ENCODE assay signal across 2 cellular contexts in the genomic region with DNA sequence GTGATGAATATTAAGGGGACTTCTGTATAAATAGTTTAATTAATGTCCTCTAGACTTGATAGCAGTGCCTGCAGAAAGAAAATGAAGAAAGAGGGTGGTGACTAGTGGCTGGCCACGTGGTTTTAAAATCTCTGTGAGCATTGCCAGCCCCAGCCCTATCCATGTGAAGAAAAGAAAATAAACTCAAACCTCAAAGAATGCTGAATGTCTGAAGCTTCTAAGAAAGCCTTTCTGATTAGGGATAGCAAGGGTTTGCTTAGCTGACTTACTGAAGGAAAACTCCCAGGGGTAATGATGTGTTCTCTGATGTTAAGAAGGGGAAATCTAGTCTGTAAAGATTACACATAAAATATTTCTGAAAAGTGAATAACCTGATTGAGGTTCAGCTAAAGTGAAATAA.
TF ChIP-seq lines count a peak whose summit lies in the region.

No MANE protein-coding gene starts in this region.

TF ChIP-seq in SK-N-SH treated with all-trans-retinoic acid at 6 μM for 48 hours, 23 proteins besides CTCF, POLR2A, EP300 and RAD21 (continued from another document):
- TF ChIP-seq ZNF565 (CRISPR knock-in tag; conservative IDR thresholded peaks at IDR 0.05; ENCODE audit: low read depth) (no peak), ZFP30 (CRISPR knock-in tag; IDR thresholded peaks at IDR 0.05) (no peak), ESRRG (CRISPR knock-in tag; IDR thresholded peaks at IDR 0.05) (no peak), ZFP3 (CRISPR knock-in tag; IDR thresholded peaks at IDR 0.05) (no peak), OSR1 (CRISPR knock-in tag; IDR thresholded peaks at IDR 0.05) (no peak), ZNF70 (CRISPR knock-in tag; IDR thresholded peaks at IDR 0.05) (no peak)
- TF ChIP-seq, protein P1, sequence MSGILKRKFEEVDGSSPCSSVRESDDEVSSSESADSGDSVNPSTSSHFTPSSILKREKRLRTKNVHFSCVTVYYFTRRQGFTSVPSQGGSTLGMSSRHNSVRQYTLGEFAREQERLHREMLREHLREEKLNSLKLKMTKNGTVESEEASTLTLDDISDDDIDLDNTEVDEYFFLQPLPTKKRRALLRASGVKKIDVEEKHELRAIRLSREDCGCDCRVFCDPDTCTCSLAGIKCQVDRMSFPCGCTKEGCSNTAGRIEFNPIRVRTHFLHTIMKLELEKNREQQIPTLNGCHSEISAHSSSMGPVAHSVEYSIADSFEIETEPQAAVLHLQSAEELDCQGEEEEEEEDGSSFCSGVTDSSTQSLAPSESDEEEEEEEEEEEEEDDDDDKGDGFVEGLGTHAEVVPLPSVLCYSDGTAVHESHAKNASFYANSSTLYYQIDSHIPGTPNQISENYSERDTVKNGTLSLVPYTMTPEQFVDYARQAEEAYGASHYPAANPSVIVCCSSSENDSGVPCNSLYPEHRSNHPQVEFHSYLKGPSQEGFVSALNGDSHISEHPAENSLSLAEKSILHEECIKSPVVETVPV (CRISPR knock-in tag; IDR thresholded peaks at IDR 0.05): no peak
- TF ChIP-seq, protein P2, sequence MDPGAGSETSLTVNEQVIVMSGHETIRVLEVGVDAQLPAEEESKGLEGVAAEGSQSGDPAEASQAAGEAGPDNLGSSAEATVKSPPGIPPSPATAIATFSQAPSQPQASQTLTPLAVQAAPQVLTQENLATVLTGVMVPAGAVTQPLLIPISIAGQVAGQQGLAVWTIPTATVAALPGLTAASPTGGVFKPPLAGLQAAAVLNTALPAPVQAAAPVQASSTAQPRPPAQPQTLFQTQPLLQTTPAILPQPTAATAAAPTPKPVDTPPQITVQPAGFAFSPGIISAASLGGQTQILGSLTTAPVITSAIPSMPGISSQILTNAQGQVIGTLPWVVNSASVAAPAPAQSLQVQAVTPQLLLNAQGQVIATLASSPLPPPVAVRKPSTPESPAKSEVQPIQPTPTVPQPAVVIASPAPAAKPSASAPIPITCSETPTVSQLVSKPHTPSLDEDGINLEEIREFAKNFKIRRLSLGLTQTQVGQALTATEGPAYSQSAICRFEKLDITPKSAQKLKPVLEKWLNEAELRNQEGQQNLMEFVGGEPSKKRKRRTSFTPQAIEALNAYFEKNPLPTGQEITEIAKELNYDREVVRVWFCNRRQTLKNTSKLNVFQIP (CRISPR knock-in tag; IDR thresholded peaks at IDR 0.05; ENCODE audit: borderline replicate concordance, low read depth): no peak
- TF ChIP-seq, protein P3, sequence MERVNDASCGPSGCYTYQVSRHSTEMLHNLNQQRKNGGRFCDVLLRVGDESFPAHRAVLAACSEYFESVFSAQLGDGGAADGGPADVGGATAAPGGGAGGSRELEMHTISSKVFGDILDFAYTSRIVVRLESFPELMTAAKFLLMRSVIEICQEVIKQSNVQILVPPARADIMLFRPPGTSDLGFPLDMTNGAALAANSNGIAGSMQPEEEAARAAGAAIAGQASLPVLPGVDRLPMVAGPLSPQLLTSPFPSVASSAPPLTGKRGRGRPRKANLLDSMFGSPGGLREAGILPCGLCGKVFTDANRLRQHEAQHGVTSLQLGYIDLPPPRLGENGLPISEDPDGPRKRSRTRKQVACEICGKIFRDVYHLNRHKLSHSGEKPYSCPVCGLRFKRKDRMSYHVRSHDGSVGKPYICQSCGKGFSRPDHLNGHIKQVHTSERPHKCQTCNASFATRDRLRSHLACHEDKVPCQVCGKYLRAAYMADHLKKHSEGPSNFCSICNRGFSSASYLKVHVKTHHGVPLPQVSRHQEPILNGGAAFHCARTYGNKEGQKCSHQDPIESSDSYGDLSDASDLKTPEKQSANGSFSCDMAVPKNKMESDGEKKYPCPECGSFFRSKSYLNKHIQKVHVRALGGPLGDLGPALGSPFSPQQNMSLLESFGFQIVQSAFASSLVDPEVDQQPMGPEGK (CRISPR knock-in tag; IDR thresholded peaks at IDR 0.05; ENCODE audit: borderline replicate concordance): no peak

TF ChIP-seq in SK-N-SH, 30 proteins besides CTCF, POLR2A, EP300 and RAD21 (continued from another document):
- TF ChIP-seq TEAD4 (IDR thresholded peaks at IDR 0.05; ENCODE audit: borderline replicate concordance, insufficient read depth) (no peak), GABPA (IDR thresholded peaks at IDR 0.05; ENCODE audit: low read depth) (no peak), TAF1 (IDR thresholded peaks at IDR 0.05; ENCODE audit: borderline replicate concordance, low read depth, low read length) (no peak)
- TF ChIP-seq, protein P4, sequence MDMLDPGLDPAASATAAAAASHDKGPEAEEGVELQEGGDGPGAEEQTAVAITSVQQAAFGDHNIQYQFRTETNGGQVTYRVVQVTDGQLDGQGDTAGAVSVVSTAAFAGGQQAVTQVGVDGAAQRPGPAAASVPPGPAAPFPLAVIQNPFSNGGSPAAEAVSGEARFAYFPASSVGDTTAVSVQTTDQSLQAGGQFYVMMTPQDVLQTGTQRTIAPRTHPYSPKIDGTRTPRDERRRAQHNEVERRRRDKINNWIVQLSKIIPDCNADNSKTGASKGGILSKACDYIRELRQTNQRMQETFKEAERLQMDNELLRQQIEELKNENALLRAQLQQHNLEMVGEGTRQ (IDR thresholded peaks at IDR 0.05; ENCODE audit: borderline replicate concordance, low read depth, low read length): no peak
TF ChIP-seq in SK-N-SH: peak in this region for 0.
